In the genomic region with DNA sequence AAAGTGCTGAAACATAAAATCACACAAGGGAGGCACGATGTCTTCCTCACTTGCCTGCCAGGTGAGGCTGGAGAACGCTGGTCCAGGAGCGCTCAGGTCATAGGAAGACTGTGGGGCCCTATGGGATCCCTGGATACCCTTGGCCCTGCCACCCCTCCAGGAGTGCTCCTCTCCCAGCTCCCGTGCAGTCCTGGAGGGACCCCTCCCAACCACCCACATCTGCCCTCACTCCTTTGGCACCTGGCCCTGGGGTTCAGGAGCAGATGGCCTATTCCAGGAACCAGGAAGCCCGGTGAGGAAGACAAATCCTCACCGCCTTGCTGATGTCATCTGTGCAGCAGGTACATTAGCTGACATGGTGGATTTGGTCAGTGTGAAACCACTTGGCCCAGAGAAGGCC, we compare ENCODE assay signal across 21 cellular contexts. TPM values are rescaled to one million over a fixed set of nuclear protein-coding genes. Genes with fewer than 3 reads are reported as not detected.
"Had no signal": no experiment of that assay in that cellular context is flagged by ENCODE, and none has a peak within 500 bp of the region (broad histone marks: within the 10 kb centered on the region; RNA-seq: fewer than 3 reads in every experiment).

No MANE protein-coding gene starts in this region.

- FAIRE-seq: islet of Langerhans had no signal

- H3K9me3 Mint-ChIP-seq: activated CD4-positive, alpha-beta T cell treated with anti-CD3 and anti-CD28 coated beads, Interleukin-2, amount 10 ng/mL, durations not matched to agents 24 days and 14 days; activated naive CD8-positive, alpha-beta T cell treated with anti-CD3 and anti-CD28 coated beads for 36 hours; nephron; stimulated activated naive CD8-positive, alpha-beta T cell treated with anti-CD3 and anti-CD28 coated beads, Interleukin-15, amount 100 ng/mL, for 72 hours; T-cell had no signal

- H3K27ac Mint-ChIP-seq: activated CD4-positive, alpha-beta T cell treated with anti-CD3 and anti-CD28 coated beads, Interleukin-2, amount 10 ng/mL, durations not matched to agents 24 days and 14 days; activated CD8-positive, alpha-beta T cell treated with anti-CD3 and anti-CD28 coated beads, Interleukin-2, amount 10 ng/mL, durations not matched to agents 7 days and 5 days; activated naive CD8-positive, alpha-beta T cell treated with anti-CD3 and anti-CD28 coated beads for 36 hours; nephron; stimulated activated naive CD8-positive, alpha-beta T cell treated with anti-CD3 and anti-CD28 coated beads, Interleukin-15, amount 100 ng/mL, for 72 hours; T-cell had no signal

- H3K9me3 ChIP-seq: suprapubic skin, upper lobe of left lung had no signal

- H3K4me3 Mint-ChIP-seq: activated CD4-positive, alpha-beta T cell treated with anti-CD3 and anti-CD28 coated beads, Interleukin-2, amount 10 ng/mL, durations not matched to agents 24 days and 14 days; activated CD8-positive, alpha-beta T cell treated with anti-CD3 and anti-CD28 coated beads, Interleukin-2, amount 10 ng/mL, durations not matched to agents 7 days and 5 days; activated naive CD8-positive, alpha-beta T cell treated with anti-CD3 and anti-CD28 coated beads for 36 hours; nephron; stimulated activated naive CD8-positive, alpha-beta T cell treated with anti-CD3 and anti-CD28 coated beads, Interleukin-15, amount 100 ng/mL, for 72 hours; T-cell had no signal

- H3K27ac ChIP-seq: cardiac muscle cell, skin epidermis, suprapubic skin, upper lobe of left lung had no signal

- ATAC-seq: activated CD8-positive, alpha-beta T cell treated with anti-CD3 and anti-CD28 coated beads, Interleukin-2, amount 10 ng/mL, durations not matched to agents 7 days and 5 days; SK-N-SH treated with all-trans-retinoic acid at 6 μM for 48 hours; stimulated activated naive CD8-positive, alpha-beta T cell treated with anti-CD3 and anti-CD28 coated beads, Interleukin-15, amount 100 ng/mL, for 72 hours; T-cell had no signal

- DNase-seq: activated CD4-positive, alpha-beta T cell treated with anti-CD3 and anti-CD28 coated beads, Interleukin-2, amount 10 ng/mL, durations not matched to agents 24 days and 14 days; activated CD4-positive, CD25-positive, alpha-beta regulatory T cell; activated CD8-positive, alpha-beta T cell treated with anti-CD3 and anti-CD28 coated beads, Interleukin-2, amount 10 ng/mL, durations not matched to agents 7 days and 5 days; activated naive CD8-positive, alpha-beta T cell treated with anti-CD3 and anti-CD28 coated beads for 36 hours; amniotic stem cell; foreskin melanocyte; glutamatergic neuron; hippocampal formation; midbrain; posterior cingulate gyrus; retina; stimulated activated CD4-positive, alpha-beta T cell treated with anti-CD3 and anti-CD28 coated beads, Interleukin-4, amount 100 ng/mL, for 1 hour; upper lobe of left lung had no signal

- H3K36me3 ChIP-seq: cardiac muscle cell, suprapubic skin, upper lobe of left lung had no signal

- H3K36me3 Mint-ChIP-seq: activated naive CD8-positive, alpha-beta T cell treated with anti-CD3 and anti-CD28 coated beads for 36 hours; T-cell had no signal

- H3K4me3 ChIP-seq: cardiac muscle cell, skin epidermis, suprapubic skin, upper lobe of left lung had no signal

RNA-seq across cellular contexts. Expression of gene CXCL12, which starts 3.7 kb away (rescaled TPM):
- total RNA-seq: activated CD4-positive, alpha-beta T cell treated with anti-CD3 and anti-CD28 coated beads, Interleukin-2, amount 10 ng/mL, durations not matched to agents 24 days and 14 days; activated CD8-positive, alpha-beta T cell treated with anti-CD3 and anti-CD28 coated beads, Interleukin-2, amount 10 ng/mL, durations not matched to agents 7 days and 5 days; activated naive CD8-positive, alpha-beta T cell treated with anti-CD3 and anti-CD28 coated beads for 36 hours had no signal
